Comparison of ENCODE assay signal across 8 cellular contexts in the genomic region with DNA sequence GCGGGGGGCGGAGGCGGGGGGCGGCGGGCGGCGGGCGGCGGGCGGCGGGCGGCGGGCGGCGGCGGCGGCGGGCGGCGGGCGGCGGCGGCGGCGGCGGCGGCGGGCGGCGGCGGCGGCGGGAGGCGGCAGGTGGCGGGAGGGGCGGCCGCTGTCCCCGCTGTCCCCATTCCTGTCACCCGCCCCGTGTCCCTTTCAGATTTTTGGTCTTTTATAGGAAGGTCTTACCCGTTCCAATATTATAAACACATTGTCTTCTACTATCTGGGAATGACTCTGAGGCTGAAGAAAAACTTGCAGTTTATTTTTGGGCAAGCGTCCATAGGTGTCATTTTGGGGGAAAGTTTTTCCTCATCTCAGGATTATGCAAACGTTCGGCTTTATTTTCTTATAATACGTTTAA. TPM values are rescaled to one million over a fixed set of nuclear protein-coding genes. Genes with fewer than 3 reads are reported as not detected.
DNase-seq lines count a peak whose midpoint lies in the region; ATAC-seq and TF ChIP-seq lines count a peak whose summit lies in the region.

No MANE protein-coding gene starts in this region.

- H3K9me3 ChIP-seq in Caco-2 = no peaks in the 10 kb centered on the region

- peak overlapping the region; percentile 99 for H3K27ac Mint-ChIP-seq in Caco-2 (ENCODE audit: unreplicated experiment)
- H3K27ac Mint-ChIP-seq in activated CD8-positive, alpha-beta T cell treated with anti-CD3 and anti-CD28 coated beads, Interleukin-2, amount 10 ng/mL, durations not matched to agents 7 days and 5 days = peak overlapping the region; percentile 67

- TF ChIP-seq CTCF in Caco-2 (IDR thresholded peaks at IDR 0.05; ENCODE audit: insufficient read depth in 1 of 2, low read depth in 1 of 2, low read length in 1 of 2, severe bottlenecking in 1 of 2, unreplicated experiment in 1 of 2) = no peak
- TF ChIP-seq CTCF in omental fat pad (IDR thresholded peaks at IDR 0.05) = no peak

- peaks cover 4% of the 10 kb centered on the region for H3K27me3 Mint-ChIP-seq in Caco-2 (ENCODE audit: insufficient read depth, unreplicated experiment)
- no peaks in the 10 kb centered on the region for H3K27me3 Mint-ChIP-seq in activated CD8-positive, alpha-beta T cell treated with anti-CD3 and anti-CD28 coated beads, Interleukin-2, amount 10 ng/mL, durations not matched to agents 7 days and 5 days (ENCODE audit: low read depth)

- peaks cover 11% of the 10 kb centered on the region for H3K36me3 Mint-ChIP-seq in Caco-2 (ENCODE audit: insufficient read depth, unreplicated experiment)
- H3K36me3 Mint-ChIP-seq in activated CD8-positive, alpha-beta T cell treated with anti-CD3 and anti-CD28 coated beads, Interleukin-2, amount 10 ng/mL, durations not matched to agents 7 days and 5 days (ENCODE audit: low read depth) = no peaks in the 10 kb centered on the region

- DNase-seq in Caco-2 (peak in 1 of 2 experiments; percentile 7), HT-29 (ENCODE audit: low spot score) (peak; percentile 28), hepatic stellate cell (ENCODE audit: low spot score) (peak; percentile 16), omental fat pad (ENCODE audit: low spot score) (no peak)
- no peak for DNase-seq in activated CD8-positive, alpha-beta T cell treated with anti-CD3 and anti-CD28 coated beads, Interleukin-2, amount 10 ng/mL, durations not matched to agents 7 days and 5 days

- POLR2A ChIA-PET in Caco-2 (lab: Charles Lee) = no interaction called here
- POLR2A ChIA-PET in activated CD8-positive, alpha-beta T cell treated with anti-CD3 and anti-CD28 coated beads, Interleukin-2, amount 10 ng/mL, durations not matched to agents 7 days and 5 days (lab: Charles Lee) = no interaction called here

- no peaks in the 10 kb centered on the region for H3K27me3 ChIP-seq in Caco-2 (replicated peaks; ENCODE audit: control insufficient read depth, insufficient read depth, low read length)

- peak overlapping the region; percentile 66 for H3K4me3 ChIP-seq in Caco-2 (ENCODE audit: low read depth, low read length)
- H3K4me3 ChIP-seq in skin epidermis = peak overlapping the region; percentile 30 to 62 (median 34)

- no TSS peak for BruUV-seq in Caco-2 (replicated peaks; lab: Mats Ljungman, UMichigan)

- H3K36me3 ChIP-seq in Caco-2 (ENCODE audit: control insufficient read depth, insufficient read depth, low read length) = no peaks in the 10 kb centered on the region

- H3K9me3 Mint-ChIP-seq in Caco-2 (ENCODE audit: unreplicated experiment) = no peaks in the 10 kb centered on the region
- no peaks in the 10 kb centered on the region for H3K9me3 Mint-ChIP-seq in activated CD8-positive, alpha-beta T cell treated with anti-CD3 and anti-CD28 coated beads, Interleukin-2, amount 10 ng/mL, durations not matched to agents 7 days and 5 days (ENCODE audit: insufficient read depth)

- CTCF ChIA-PET in Caco-2 (lab: Charles Lee) = no interaction called here
- CTCF ChIA-PET in activated CD8-positive, alpha-beta T cell treated with anti-CD3 and anti-CD28 coated beads, Interleukin-2, amount 10 ng/mL, durations not matched to agents 7 days and 5 days (lab: Charles Lee) = interaction anchor here (1.1 kb wide), 1 partner anchor 76 kb away, joined by 3 read pairs; no protein-coding TSS in a partner anchor

- peak overlapping the region; percentile 97 for H3K4me3 Mint-ChIP-seq in Caco-2 (ENCODE audit: unreplicated experiment)
- peak overlapping the region; percentile 75 for H3K4me3 Mint-ChIP-seq in activated CD8-positive, alpha-beta T cell treated with anti-CD3 and anti-CD28 coated beads, Interleukin-2, amount 10 ng/mL, durations not matched to agents 7 days and 5 days

- H3K4me1 Mint-ChIP-seq in Caco-2 (ENCODE audit: low read depth, unreplicated experiment) = no peaks in the 10 kb centered on the region
- peaks cover 7% of the 10 kb centered on the region for H3K4me1 Mint-ChIP-seq in activated CD8-positive, alpha-beta T cell treated with anti-CD3 and anti-CD28 coated beads, Interleukin-2, amount 10 ng/mL, durations not matched to agents 7 days and 5 days (ENCODE audit: low read depth)

- H3K27ac ChIP-seq in skin epidermis = peak overlapping the region in 7 of 21 experiments; percentile 3 to 69 (median 59)

- intact Hi-C loops in Caco-2 (cut with micrococcal nuclease; ENCODE audit: unreplicated experiment) = loop anchor here (1.0 to 10.0 kb wide), 2 partner anchors 64 to 187 kb away; a partner anchor contains a TSS

- peak; percentile 20 for ATAC-seq in activated CD8-positive, alpha-beta T cell treated with anti-CD3 and anti-CD28 coated beads, Interleukin-2, amount 10 ng/mL, durations not matched to agents 7 days and 5 days
- ATAC-seq in omental fat pad (ENCODE audit: low FRiP score) = no peak
- no peak for ATAC-seq in esophagus mucosa
- no peak for ATAC-seq in GM19397 (IDR thresholded peaks at IDR 0.05; ENCODE audit: unreplicated experiment)

- no peaks in the 10 kb centered on the region for H3K4me1 ChIP-seq in Caco-2

RNA-seq across cellular contexts. Expression of a gene that starts 0.5 kb away (rescaled TPM):
- total RNA-seq in Caco-2 (2022) (1.9 and 2.8 TPM in 2 replicates), omental fat pad (1 to 10 TPM; 2.0 to 4.6 (median 3.1) TPM), esophagus mucosa (1.2 TPM)
- 0.08 and 1.0 TPM in 2 replicates for total RNA-seq in HT-29 (2014; rRNA removed; shearing (Covaris generic))
- total RNA-seq in activated CD8-positive, alpha-beta T cell treated with anti-CD3 and anti-CD28 coated beads, Interleukin-2, amount 10 ng/mL, durations not matched to agents 7 days and 5 days = 1 to 10 TPM; 1.9 to 2.4 TPM

RNA-seq across cellular contexts. Expression of a gene that starts 25.2 kb away (rescaled TPM):
- not detected in 2 replicates for total RNA-seq in Caco-2 (2022)
- not detected in 2 replicates for total RNA-seq in HT-29 (2014; rRNA removed; shearing (Covaris generic))
- total RNA-seq in activated CD8-positive, alpha-beta T cell treated with anti-CD3 and anti-CD28 coated beads, Interleukin-2, amount 10 ng/mL, durations not matched to agents 7 days and 5 days = not detected
- total RNA-seq in omental fat pad = not detected
- total RNA-seq in esophagus mucosa = not detected

Comparison
In these comparisons a context has a peak if more than half of its experiments do, and no peak if none do; other contexts are left out.
1. DNase-seq: peak in HT-29 (single experiment) and hepatic stellate cell (single experiment); none in activated CD8-positive, alpha-beta T cell treated with anti-CD3 and anti-CD28 coated beads, Interleukin-2, amount 10 ng/mL, durations not matched to agents 7 days and 5 days (single experiment) and omental fat pad (single experiment).